24 cellular contexts compared by ENCODE assay signal in genomic region chr22:35518781-35519180, GRCh38. TPM values are rescaled to one million over a fixed set of nuclear protein-coding genes. Genes with fewer than 3 reads are reported as not detected.
DNase-seq lines count a peak whose midpoint lies in the region; ATAC-seq and TF ChIP-seq lines count a peak whose summit lies in the region.
"Had no signal": no experiment of that assay in that cellular context is flagged by ENCODE, and none has a peak within 500 bp of the region (broad histone marks: within the 10 kb centered on the region; RNA-seq: fewer than 3 reads in every experiment).

No MANE protein-coding gene starts in this region.

- WGBS in neuronal stem cell (ENCODE audit: extremely low coverage in 2 of 2, insufficient read length in 2 of 2, insufficient replicate concordance in 1 of 2), 2 donors, result no CpG with 5 or more reads among the region's 6 CpGs

- no peaks in the 10 kb centered on the region for H3K79me1 ChIP-seq in neuronal stem cell (ENCODE audit: low read depth, low read length)

- H4K8ac ChIP-seq in neuronal stem cell (ENCODE audit: low read depth, low read length), result no peak overlapping the region

- TF ChIP-seq CTCF in brain (conservative IDR thresholded peaks at IDR 0.05), result no peak

- H3K9ac ChIP-seq in neuronal stem cell (ENCODE audit: low read depth, low read length, poor library complexity), result no peak overlapping the region
- H3K9ac ChIP-seq: BLaER1 had no signal

- H3K27me3 ChIP-seq in neuronal stem cell (ENCODE audit: control insufficient read depth in 3 of 3, insufficient read depth in 3 of 3, low read depth in 1 of 3, low read length in 3 of 3), result peaks cover 0 to 51% (median 0%) of the 10 kb centered on the region in 3 experiments
- H3K27me3 ChIP-seq: BE2C, BLaER1 had no signal

- H3K14ac ChIP-seq in neuronal stem cell (ENCODE audit: low read length), result no peak overlapping the region

- no peak overlapping the region for H3K4me2 ChIP-seq in neuronal stem cell (ENCODE audit: insufficient read depth, low read length, poor library complexity, severe bottlenecking)
- H3K4me2 ChIP-seq: BLaER1 had no signal

- H3K27ac Mint-ChIP-seq in brain, result peak overlapping the region in 3 of 5 experiments; percentile 46 to 88 (median 71)
- H3K27ac Mint-ChIP-seq: CD14-positive monocyte; CD4-positive, alpha-beta memory T cell; CD4-positive, CD25-positive, alpha-beta regulatory T cell; CD8-positive, alpha-beta memory T cell had no signal

- no peaks in the 10 kb centered on the region for H3K36me3 Mint-ChIP-seq in brain
- H3K36me3 Mint-ChIP-seq: CD14-positive monocyte; CD4-positive, alpha-beta memory T cell; CD4-positive, CD25-positive, alpha-beta regulatory T cell; CD8-positive, alpha-beta memory T cell had no signal

- no peak overlapping the region for H3K4me3 ChIP-seq in neuronal stem cell (ENCODE audit: low read length in 2 of 2)
- H3K4me3 ChIP-seq: BLaER1, GM12878 had no signal

- H3K4me1 ChIP-seq in neuronal stem cell (ENCODE audit: control insufficient read depth in 2 of 2, insufficient read depth in 1 of 2, low read depth in 1 of 2, low read length in 2 of 2), result peaks cover 0 to 12% of the 10 kb centered on the region in 2 donors

- no peak overlapping the region for H3K4ac ChIP-seq in neuronal stem cell (ENCODE audit: low read length)

- H2AK5ac ChIP-seq in neuronal stem cell (ENCODE audit: low read depth, low read length), result peak overlapping the region; percentile 13

- H4K91ac ChIP-seq in neuronal stem cell (ENCODE audit: low read depth, low read length, poor library complexity), result no peak overlapping the region

- no peaks in the 10 kb centered on the region for H3K9me3 Mint-ChIP-seq in brain
- H3K9me3 Mint-ChIP-seq: CD8-positive, alpha-beta memory T cell had no signal

- H2AFZ ChIP-seq in neuronal stem cell (ENCODE audit: low read length), result no peak overlapping the region

- ATAC-seq in HG02852 (IDR thresholded peaks at IDR 0.05; ENCODE audit: unreplicated experiment) (no peak), GM21825 (IDR thresholded peaks at IDR 0.05; ENCODE audit: unreplicated experiment) (no peak), GM18858 (IDR thresholded peaks at IDR 0.05; ENCODE audit: unreplicated experiment) (no peak)
- ATAC-seq: GM12878 had no signal

- H3K27me3 Mint-ChIP-seq in brain, result peaks cover 14% of the 10 kb centered on the region

- H3K23ac ChIP-seq in neuronal stem cell (ENCODE audit: low read depth, low read length, poor library complexity), result no peak overlapping the region

- H2BK120ac ChIP-seq in neuronal stem cell (ENCODE audit: low read depth, low read length), result no peak overlapping the region

- DNase-seq in caudate nucleus (lab: John Stamatoyannopoulos, UW) (peak in 13 of 61 donors; percentile 20 to 75 (median 37)), neuronal stem cell (ENCODE audit: low spot score) (no peak)
- DNase-seq: 8988T; ACHN; BE2C; C1 segment of cervical spinal cord; CD4-positive, alpha-beta memory T cell; CD4-positive, CD25-positive, alpha-beta regulatory T cell; CD8-positive, alpha-beta memory T cell; COR-L47; DMS 273 treated with DMSO at 0.1 percent for 48 hours; DMS153; DMS53; DMS79; DND-41; EL; GDM1 had no signal

- no peak overlapping the region for H2BK5ac ChIP-seq in neuronal stem cell (ENCODE audit: low read length)

- H3K27ac ChIP-seq in caudate nucleus (ENCODE audit: low read depth, low read length) (peak overlapping the region; percentile 50), neuronal stem cell (replicated peaks; ENCODE audit: low read length) (no peak overlapping the region)
- H3K27ac ChIP-seq: BLaER1 had no signal

- H3K4me1 Mint-ChIP-seq in brain, result peaks cover 76% of the 10 kb centered on the region
- H3K4me1 Mint-ChIP-seq: CD14-positive monocyte; CD4-positive, alpha-beta memory T cell; CD8-positive, alpha-beta memory T cell had no signal

- H2BK12ac ChIP-seq in neuronal stem cell (ENCODE audit: low read length), result peak overlapping the region; percentile 41

- H3K9me3 ChIP-seq in neuronal stem cell (replicated peaks in 1 of 2; ENCODE audit: control insufficient read depth in 2 of 2, insufficient read depth in 1 of 2, low read depth in 1 of 2, low read length in 2 of 2), result no peaks in the 10 kb centered on the region
- H3K9me3 ChIP-seq: BE2C, BLaER1 had no signal

- H3K18ac ChIP-seq in neuronal stem cell (ENCODE audit: low read length), result peak overlapping the region; percentile 66

- no peak overlapping the region for H3K4me3 Mint-ChIP-seq in brain
- H3K4me3 Mint-ChIP-seq: CD14-positive monocyte; CD4-positive, alpha-beta memory T cell; CD4-positive, CD25-positive, alpha-beta regulatory T cell; CD8-positive, alpha-beta memory T cell had no signal

- no peak overlapping the region for H2BK15ac ChIP-seq in neuronal stem cell (ENCODE audit: low read length)

- H3K36me3 ChIP-seq in neuronal stem cell (replicated peaks in 1 of 2; ENCODE audit: control insufficient read depth in 2 of 2, insufficient read depth in 2 of 2, low read length in 2 of 2), result no peaks in the 10 kb centered on the region
- H3K36me3 ChIP-seq: BE2C, BLaER1 had no signal

RNA-seq across cellular contexts. Expression of gene RASD2, which starts 21.9 kb away (rescaled TPM):
- polyA plus RNA-seq in brain (ENCODE audit: insufficient read depth, low read depth, low replicate concordance), result 27.4 TPM
- polyA plus RNA-seq in neuronal stem cell (2013, experiment 1 of 2), result 0.29 TPM
- 0.28 TPM for polyA plus RNA-seq in neuronal stem cell (2013, experiment 2 of 2)
- polyA plus RNA-seq: CD14-positive monocyte; CD8-positive, alpha-beta memory T cell had no signal
